Comparison of ENCODE assay signal across 5 cellular contexts in the genomic region with DNA sequence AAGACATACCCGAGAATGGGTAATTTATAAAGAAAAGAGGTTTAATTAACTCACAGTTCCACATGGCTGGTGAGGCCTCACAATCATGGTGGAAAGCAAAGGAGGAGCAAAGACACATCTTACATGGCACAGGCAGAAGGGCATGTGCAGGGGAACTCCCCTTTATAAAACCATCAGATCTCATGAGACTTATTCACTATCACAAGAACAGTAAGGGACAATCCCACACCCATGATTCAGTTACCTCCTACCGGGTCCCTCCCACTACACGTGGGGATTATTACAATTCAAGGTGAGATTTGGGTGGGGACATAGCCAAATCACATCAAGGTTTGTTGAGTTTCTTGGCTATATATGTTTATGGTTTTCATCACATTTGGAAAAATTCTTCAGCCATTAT. TPM values are rescaled to one million over a fixed set of nuclear protein-coding genes. Genes with fewer than 3 reads are reported as not detected.
DNase-seq lines count a peak whose midpoint lies in the region; ATAC-seq and TF ChIP-seq lines count a peak whose summit lies in the region.
"Not testable (repeated sequence)": the region's sequence is repeated elsewhere in the genome, so short reads cannot be mapped to it uniquely, and the experiment has no call there.

No MANE protein-coding gene starts in this region.

- H3K27me3 Mint-ChIP-seq in activated CD8-positive, alpha-beta T cell treated with anti-CD3 and anti-CD28 coated beads for 36 hours; activated T-helper 17 cell treated with anti-CD3 and anti-CD28 coated beads, Interleukin-2, amount 50 U/mL, for 72 hours; naive B cell: not testable (repeated sequence)

- not testable (repeated sequence) for H3K36me3 Mint-ChIP-seq in activated CD8-positive, alpha-beta T cell treated with anti-CD3 and anti-CD28 coated beads for 36 hours (ENCODE audit: low read depth); activated T-helper 17 cell treated with anti-CD3 and anti-CD28 coated beads, Interleukin-2, amount 50 U/mL, for 72 hours (ENCODE audit: low read depth)
- peaks cover 7 to 16% of the 10 kb centered on the region in 2 donors for H3K36me3 Mint-ChIP-seq in naive B cell

- H3K9me3 Mint-ChIP-seq in activated CD8-positive, alpha-beta T cell treated with anti-CD3 and anti-CD28 coated beads for 36 hours; activated T-helper 17 cell treated with anti-CD3 and anti-CD28 coated beads, Interleukin-2, amount 50 U/mL, for 72 hours: not testable (repeated sequence)
- H3K9me3 Mint-ChIP-seq in naive B cell, result peaks cover 1 to 31% (median 9%) of the 10 kb centered on the region in 7 donors

- H3K27ac Mint-ChIP-seq in activated CD8-positive, alpha-beta T cell treated with anti-CD3 and anti-CD28 coated beads for 36 hours; activated T-helper 17 cell treated with anti-CD3 and anti-CD28 coated beads, Interleukin-2, amount 50 U/mL, for 72 hours; naive B cell: not testable (repeated sequence)

- DNase-seq in activated CD8-positive, alpha-beta T cell treated with anti-CD3 and anti-CD28 coated beads for 36 hours, result peak; percentile 13
- not testable (repeated sequence) for DNase-seq in naive B cell

- ATAC-seq in activated CD4-positive, CD25-positive, alpha-beta regulatory T cell treated with anti-CD3 and anti-CD28 coated beads, Interleukin-2, amount 50 U/mL, for 24 hours, result peak; percentile 35 to 76
- peak; percentile 24 for ATAC-seq in activated CD8-positive, alpha-beta T cell treated with anti-CD3 and anti-CD28 coated beads for 36 hours
- ATAC-seq in activated T-helper 17 cell treated with anti-CD3 and anti-CD28 coated beads, Interleukin-2, amount 50 U/mL, for 72 hours (replicated peaks), result peak; percentile 86
- ATAC-seq in naive B cell (ENCODE audit: low read depth in 2 of 2), result peak; percentile 41

- H3K4me3 Mint-ChIP-seq in activated CD8-positive, alpha-beta T cell treated with anti-CD3 and anti-CD28 coated beads for 36 hours; activated T-helper 17 cell treated with anti-CD3 and anti-CD28 coated beads, Interleukin-2, amount 50 U/mL, for 72 hours; naive B cell: not testable (repeated sequence)

- peak overlapping the region; percentile 47; the same call in 1 of the 2 replicates for H3K27ac ChIP-seq in VCaP

- intact Hi-C loops in activated CD8-positive, alpha-beta T cell treated with anti-CD3 and anti-CD28 coated beads for 36 hours (cut with micrococcal nuclease), result not testable (repeated sequence)

- not testable (repeated sequence) for H3K4me1 Mint-ChIP-seq in activated CD8-positive, alpha-beta T cell treated with anti-CD3 and anti-CD28 coated beads for 36 hours (ENCODE audit: low read depth); activated T-helper 17 cell treated with anti-CD3 and anti-CD28 coated beads, Interleukin-2, amount 50 U/mL, for 72 hours; naive B cell

- POLR2A ChIA-PET in activated CD8-positive, alpha-beta T cell treated with anti-CD3 and anti-CD28 coated beads for 36 hours (lab: Charles Lee), result not testable (repeated sequence)

- TF ChIP-seq CTCF in VCaP (conservative IDR thresholded peaks at IDR 0.05); activated CD8-positive, alpha-beta T cell treated with anti-CD3 and anti-CD28 coated beads for 36 hours (IDR thresholded peaks at IDR 0.05): not testable (repeated sequence)

- CTCF ChIA-PET in activated CD8-positive, alpha-beta T cell treated with anti-CD3 and anti-CD28 coated beads for 36 hours (lab: Charles Lee), result not testable (repeated sequence)

RNA-seq across cellular contexts. Expression of gene BACH1, which starts 16.9 kb away (rescaled TPM):
- total RNA-seq in activated CD8-positive, alpha-beta T cell treated with anti-CD3 and anti-CD28 coated beads for 36 hours, result 10 to 100 TPM; 27.3 to 28.2 TPM
- total RNA-seq in activated T-helper 17 cell treated with anti-CD3 and anti-CD28 coated beads, Interleukin-2, amount 50 U/mL, for 72 hours, result 10 to 100 TPM; 26.9 to 86.0 TPM
- polyA plus RNA-seq in naive B cell (ENCODE audit: low read depth in 6 of 6), result 100 to 1,000 TPM in 1 of 6 donors, 10 to 100 TPM in 5; 50.7 to 106 (median 69.3) TPM

Comparison
In these comparisons a context has a peak if more than half of its experiments do, and no peak if none do; other contexts are left out.
1. ATAC-seq: peak in every context shown above with its lines; median percentile 86 in activated T-helper 17 cell treated with anti-CD3 and anti-CD28 coated beads, Interleukin-2, amount 50 U/mL, for 72 hours; 56 in activated CD4-positive, CD25-positive, alpha-beta regulatory T cell treated with anti-CD3 and anti-CD28 coated beads, Interleukin-2, amount 50 U/mL, for 24 hours; 41 in naive B cell; 24 in activated CD8-positive, alpha-beta T cell treated with anti-CD3 and anti-CD28 coated beads for 36 hours.